In genomic region chr12:12519599-12519998, GRCh38 we compare ENCODE assay signal across 2 cellular contexts.
TF ChIP-seq lines count a peak whose summit lies in the region.

No MANE protein-coding gene starts in this region.

TF ChIP-seq in SK-N-SH, 30 proteins besides CTCF, POLR2A, EP300 and RAD21 (continued from another document):
- TF ChIP-seq PBX3 (IDR thresholded peaks at IDR 0.05) (0 out of 2 replicates have a peak, but pooled peaks have one; percentile 19), GATA2 (CRISPR knock-in tag; IDR thresholded peaks at IDR 0.05) (no peak)
TF ChIP-seq in SK-N-SH: peak in this region for 1.

TF ChIP-seq in SK-N-SH treated with all-trans-retinoic acid at 6 μM for 48 hours, 23 proteins besides CTCF, POLR2A, EP300 and RAD21 (continued from another document):
- TF ChIP-seq CSDC2 (CRISPR knock-in tag; IDR thresholded peaks at IDR 0.05) (no peak), CREB5 (CRISPR knock-in tag; IDR thresholded peaks at IDR 0.05; ENCODE audit: low read depth) (no peak), ZFP3 (CRISPR knock-in tag; IDR thresholded peaks at IDR 0.05) (no peak), GLIS3 (CRISPR knock-in tag; IDR thresholded peaks at IDR 0.05) (no peak), POU6F1 (CRISPR knock-in tag; IDR thresholded peaks at IDR 0.05; ENCODE audit: borderline replicate concordance, low read depth) (no peak), TCF4 (CRISPR knock-in tag; IDR thresholded peaks at IDR 0.05; ENCODE audit: borderline replicate concordance) (no peak), BACH2 (CRISPR knock-in tag; IDR thresholded peaks at IDR 0.05; ENCODE audit: borderline replicate concordance) (no peak)
